11 cellular contexts compared by ENCODE assay signal in the genomic region with DNA sequence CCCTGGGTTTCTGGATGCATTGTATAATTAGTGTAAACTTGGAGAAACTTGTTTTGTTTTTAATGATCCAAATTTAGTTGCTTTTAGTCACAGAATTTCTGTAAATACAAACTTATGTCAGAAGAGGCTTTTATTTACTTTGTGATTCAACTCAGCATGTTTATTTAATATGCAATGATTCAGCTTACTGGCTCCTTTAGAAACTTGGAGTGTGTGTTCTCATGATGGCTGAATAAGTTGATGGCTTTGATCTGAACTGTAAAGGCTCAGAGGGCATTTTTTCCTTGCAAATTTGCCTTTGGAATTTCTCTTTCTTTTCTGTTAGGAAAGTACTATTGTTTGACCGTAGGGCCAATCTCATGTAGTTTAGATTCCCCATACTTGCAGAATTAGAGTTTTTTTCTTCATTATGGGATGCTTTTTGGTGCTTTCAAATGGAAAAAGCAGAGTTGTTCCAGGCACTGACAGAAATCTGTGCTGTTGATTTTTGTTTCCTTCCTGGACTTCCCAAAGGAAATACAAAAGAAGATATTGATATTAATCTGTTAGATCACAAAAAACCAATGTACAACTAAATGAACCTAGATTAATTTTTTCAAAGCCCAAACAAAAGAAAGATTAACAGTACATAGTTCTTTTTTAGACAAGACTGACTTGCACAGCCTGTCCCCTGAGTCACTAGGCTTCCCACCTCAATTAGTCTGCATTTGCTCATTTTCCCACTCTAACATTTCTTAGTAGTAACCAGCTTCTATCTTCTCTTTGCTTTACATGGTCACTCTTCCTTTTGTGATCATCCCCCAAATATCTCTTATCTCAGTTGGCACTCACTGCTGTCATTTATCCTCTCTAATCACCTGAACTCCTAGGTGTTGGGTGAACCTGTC.
DNase-seq lines count a peak whose midpoint lies in the region; ATAC-seq and TF ChIP-seq lines count a peak whose summit lies in the region.
"Had no signal": no experiment of that assay in that cellular context is flagged by ENCODE, and none has a peak within 500 bp of the region (broad histone marks: within the 10 kb centered on the region; RNA-seq: fewer than 3 reads in every experiment).

No MANE protein-coding gene starts in this region.

- no peak overlapping the region for H3K4me2 ChIP-seq in mammary epithelial cell (ENCODE audit: insufficient read depth, low read depth, low read length)

- DNase-seq in left ventricle myocardium inferior (no peak), left ventricle myocardium superior (no peak), mammary epithelial cell (peak; percentile 56), left colon (no peak), cerebellar nuclear complex (lab: John Stamatoyannopoulos, UW) (no peak)
- DNase-seq in stimulated activated CD4-positive, alpha-beta T cell treated with anti-CD3 and anti-CD28 coated beads, Interleukin-4, amount 100 ng/mL, for 24 hours = no peak
- DNase-seq: activated T-cell treated with anti-CD3 and anti-CD28 coated beads, Interleukin-2, amount 50 U/mL, for 24 hours; colonic mucosa had no signal

- ATAC-seq in left ventricle myocardium superior (no peak), left colon (peak; percentile 40), GM21786 (IDR thresholded peaks at IDR 0.05; ENCODE audit: unreplicated experiment) (no peak), HG02840 (IDR thresholded peaks at IDR 0.05; ENCODE audit: low FRiP score, unreplicated experiment) (no peak)
- ATAC-seq: stimulated activated memory B cell treated with anti-CD40 and anti-IgM and Interleukin-4, amounts not matched to agents 10 μg/mL and 1 μg/mL and 100 μg/mL, for 72 hours had no signal

- peaks cover 16% of the 10 kb centered on the region for H3K4me1 ChIP-seq in left ventricle myocardium inferior
- H3K4me1 ChIP-seq in mammary epithelial cell (ENCODE audit: insufficient read depth, low read length) = peaks cover 13% of the 10 kb centered on the region

- no peaks in the 10 kb centered on the region for H3K79me2 ChIP-seq in mammary epithelial cell (ENCODE audit: insufficient read depth, low read length)

- intact Hi-C loops in left ventricle myocardium inferior (cut with micrococcal nuclease) (no loop called here), left ventricle myocardium superior (cut with micrococcal nuclease) (no loop called here), mammary epithelial cell (cut with micrococcal nuclease) (no loop called here), left colon (cut with DNase I, micrococcal nuclease) (no loop called here)

- dilution Hi-C loops in mammary epithelial cell (cut with HindIII; ENCODE audit: low sequenced_read_pairs) = no loop called here

- H2AFZ ChIP-seq in mammary epithelial cell (ENCODE audit: low read depth, low read length) = no peak overlapping the region

- H3K36me3 ChIP-seq in left ventricle myocardium inferior (no peaks in the 10 kb centered on the region), mammary epithelial cell (ENCODE audit: insufficient read depth, low read length) (no peaks in the 10 kb centered on the region)
- H3K36me3 ChIP-seq: colonic mucosa had no signal

- H3K27ac ChIP-seq in left ventricle myocardium inferior (replicated peaks) (peak overlapping the region; percentile 34), mammary epithelial cell (ENCODE audit: insufficient read depth, low read depth, low read length) (no peak overlapping the region)
- H3K27ac ChIP-seq: colonic mucosa had no signal

- no peaks in the 10 kb centered on the region for H4K20me1 ChIP-seq in mammary epithelial cell (ENCODE audit: insufficient read depth, low read length)

- TF ChIP-seq CTCF in left ventricle myocardium inferior (IDR thresholded peaks at IDR 0.05; ENCODE audit: borderline replicate concordance) = no peak
- TF ChIP-seq CTCF in mammary epithelial cell (conservative IDR thresholded peaks at IDR 0.05 in 1 of 2, IDR thresholded peaks at IDR 0.05 in 1 of 2; ENCODE audit: extremely low read depth in 1 of 2, insufficient read depth in 1 of 2, low read depth in 1 of 2, low read length in 2 of 2) = no peak

- 92% methylated on average over 1 of the region's 1 CpG for WGBS in mammary epithelial cell (ENCODE audit: low coverage, missing lambda C conversion rate)

- in situ Hi-C loops in mammary epithelial cell (cut with MboI; ENCODE audit: low sequenced_read_pairs in 2 of 2) = loop anchor here in 1 of 2 donors (25.0 kb wide), 1 partner anchor 684 kb away; no protein-coding TSS in a partner anchor

- BruUV-seq in mammary epithelial cell (replicated peaks; lab: Mats Ljungman, UMichigan) = no TSS peak

- H3K9ac ChIP-seq in mammary epithelial cell (ENCODE audit: insufficient read depth, low read length) = no peak overlapping the region

- no peaks in the 10 kb centered on the region for H3K27me3 ChIP-seq in left ventricle myocardium inferior (ENCODE audit: low read depth)
- H3K27me3 ChIP-seq in mammary epithelial cell (ENCODE audit: insufficient read depth, low read length) = no peaks in the 10 kb centered on the region
- H3K27me3 ChIP-seq: colonic mucosa had no signal

- H3K4me3 ChIP-seq in left ventricle myocardium inferior (no peak overlapping the region), mammary epithelial cell (replicated peaks in 1 of 3; ENCODE audit: insufficient read depth in 1 of 3, low read depth in 2 of 3, low read length in 3 of 3) (no peak overlapping the region)
- H3K4me3 ChIP-seq: colonic mucosa had no signal

- H3K9me3 ChIP-seq in left ventricle myocardium inferior (replicated peaks) = no peaks in the 10 kb centered on the region
- no peaks in the 10 kb centered on the region for H3K9me3 ChIP-seq in mammary epithelial cell (replicated peaks; ENCODE audit: insufficient read depth, low read length)
- H3K9me3 ChIP-seq: colonic mucosa had no signal

- CTCF ChIA-PET in mammary epithelial cell (lab: Charles Lee; ENCODE audit: low non-redundant PET) = no interaction called here
